ENCODE assay signal across 1 cellular context in the genomic region with DNA sequence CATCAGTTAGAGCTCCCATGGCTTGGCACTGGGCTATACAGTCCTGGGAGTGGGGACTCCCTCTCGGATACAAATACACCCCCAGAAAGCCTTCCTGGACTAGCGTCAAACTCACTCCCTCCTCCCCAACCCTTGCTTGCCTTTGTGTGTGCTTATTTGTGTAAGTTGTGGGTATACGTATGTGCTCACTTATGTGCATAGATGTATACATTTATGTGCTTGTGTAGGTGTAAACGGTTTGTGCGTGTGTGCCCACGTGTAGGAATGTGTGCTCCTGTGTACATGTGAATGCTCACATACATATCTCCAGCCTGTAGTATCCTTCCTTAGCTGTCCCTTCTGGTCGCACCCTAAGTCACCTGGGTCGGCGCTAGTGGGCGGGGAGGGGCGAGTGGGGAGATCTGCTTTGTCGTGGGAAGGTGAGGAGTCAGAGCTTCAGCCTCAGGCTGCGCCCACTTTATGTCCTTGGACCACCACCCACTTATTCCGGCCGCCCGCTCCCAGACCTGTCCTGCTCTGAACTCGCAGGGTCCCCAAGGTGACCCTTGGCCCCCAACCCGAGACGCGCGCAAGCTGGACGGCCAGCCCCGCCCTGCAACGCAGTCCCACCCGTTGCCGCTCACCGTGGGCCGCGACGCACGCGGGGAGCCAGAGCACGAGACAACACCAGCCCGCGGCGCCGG.
TF ChIP-seq lines count a peak whose summit lies in the region.

No MANE protein-coding gene starts in this region.

TF ChIP-seq in A549, 52 proteins besides CTCF, POLR2A, EP300 and RAD21 (continued from another document):
- no peak for TF ChIP-seq E2F6 (IDR thresholded peaks at IDR 0.05; ENCODE audit: borderline replicate concordance, low read depth)
- 0 out of 2 replicates have a peak, but pooled peaks have one; percentile 37 for TF ChIP-seq ESRRA (IDR thresholded peaks at IDR 0.05; ENCODE audit: borderline replicate concordance, low read length)
- no peak for TF ChIP-seq CHD2 (IDR thresholded peaks at IDR 0.05; ENCODE audit: low read length, partially characterized antibody)
- no peak for TF ChIP-seq FOXS1 (CRISPR knock-in tag; IDR thresholded peaks at IDR 0.05)
- no peak for TF ChIP-seq CHD4 (IDR thresholded peaks at IDR 0.05; ENCODE audit: borderline replicate concordance)
